2 cellular contexts compared by ENCODE assay signal in genomic region chr4:185540040-185540439, GRCh38.
A peak's percentile ranks its signal among the peaks of the same experiment; 100 is the strongest.
TF ChIP-seq lines count a peak whose summit lies in the region.

No MANE protein-coding gene starts in this region.

TF ChIP-seq in HepG2, 621 proteins besides CTCF, POLR2A, EP300 and RAD21:
- TF ChIP-seq SSRP1 (CRISPR knock-in tag; IDR thresholded peaks at IDR 0.05): no peak
- peak; percentile 27 for TF ChIP-seq STAG1 (CRISPR knock-in tag; IDR thresholded peaks at IDR 0.05)
- TF ChIP-seq BRD4 (CRISPR knock-in tag; IDR thresholded peaks at IDR 0.05): no peak
- no peak for TF ChIP-seq WIZ (CRISPR knock-in tag; IDR thresholded peaks at IDR 0.05)
- no peak for TF ChIP-seq SIX4 (CRISPR knock-in tag; IDR thresholded peaks at IDR 0.05)
- no peak for TF ChIP-seq ZNF883 (CRISPR knock-in tag; IDR thresholded peaks at IDR 0.05; ENCODE audit: not compliant biosample characterization)
- TF ChIP-seq NFE2 (CRISPR knock-in tag; IDR thresholded peaks at IDR 0.05): no peak

TF ChIP-seq in GM12878, 131 proteins besides CTCF, POLR2A, EP300 and RAD21:
- TF ChIP-seq IRF4 (IDR thresholded peaks at IDR 0.05; ENCODE audit: low read depth, low read length) (no peak), SKIL (IDR thresholded peaks at IDR 0.05; ENCODE audit: low read depth, poor library complexity, severe bottlenecking) (no peak), MYB (IDR thresholded peaks at IDR 0.05; ENCODE audit: borderline replicate concordance, low read depth, low read length) (no peak), TARDBP (IDR thresholded peaks at IDR 0.05; ENCODE audit: borderline replicate concordance) (no peak), MAX (IDR thresholded peaks at IDR 0.05; ENCODE audit: low read depth, low read length) (no peak), ZZZ3 (IDR thresholded peaks at IDR 0.05; ENCODE audit: control insufficient read depth, insufficient read length, low read depth) (no peak), TCF12 (IDR thresholded peaks at IDR 0.05; ENCODE audit: low read depth, low read length) (no peak), NFXL1 (IDR thresholded peaks at IDR 0.05; ENCODE audit: borderline replicate concordance) (no peak), SREBF2 (IDR thresholded peaks at IDR 0.05; ENCODE audit: low read length) (no peak), SPI1 (IDR thresholded peaks at IDR 0.05; ENCODE audit: borderline replicate concordance, insufficient read depth, low read depth, low read length) (no peak), KLF5 (IDR thresholded peaks at IDR 0.05; ENCODE audit: partially characterized antibody) (no peak), KAT2A (conservative IDR thresholded peaks at IDR 0.05; ENCODE audit: control insufficient read depth, low read depth, low read length) (no peak), IKZF2 (IDR thresholded peaks at IDR 0.05) (no peak), RFX5 (IDR thresholded peaks at IDR 0.05; ENCODE audit: low read depth, low read length) (no peak), ATF7 (IDR thresholded peaks at IDR 0.05; ENCODE audit: low read depth) (no peak)
